8 cellular contexts compared by ENCODE assay signal in genomic region chr5:161546463-161547301, GRCh38. TPM values are rescaled to one million over a fixed set of nuclear protein-coding genes. Genes with fewer than 3 reads are reported as not detected.
DNase-seq lines count a peak whose midpoint lies in the region; ATAC-seq and TF ChIP-seq lines count a peak whose summit lies in the region.

TSS of gene GABRB2 (minus strand) at chr5:161546725. CDS start at chr5:161546643, 82 bp downstream.

- peak within 1 kb of the TSS; percentile 54 for H3K4me3 ChIP-seq in AG10803 (ENCODE audit: low read length)
- H3K4me3 ChIP-seq in ascending aorta: peak within 1 kb of the TSS; percentile 53 to 57

- H3K27me3 ChIP-seq in ascending aorta: no peaks in the 10 kb centered on the region

- in situ Hi-C loops in GM13977 (cut with MboI; ENCODE audit: low pct_unique_long_range_greater_than_20kb, low sequenced_read_pairs, unreplicated experiment): no loop called here

- intact Hi-C loops in ascending aorta (cut with DNase I): no loop called here

- no peak within 1 kb of the TSS for H3K27ac ChIP-seq in ascending aorta

- peak; percentile 5 for DNase-seq in AG10803 (ENCODE audit: low read depth)
- peak; percentile 62 for DNase-seq in GM13977 (ENCODE audit: low spot score)
- DNase-seq in NCI-H460 (ENCODE audit: extremely low read depth, low read depth): peak; percentile 15
- no peak for DNase-seq in ascending aorta (ENCODE audit: low spot score in 2 of 2)
- peak in 39 of 51 donors; percentile 3 to 85 (median 42) for DNase-seq in hypothalamus (lab: John Stamatoyannopoulos, UW)
- peak; percentile 79 for DNase-seq in putamen (ENCODE audit: low spot score)
- DNase-seq in cortex of kidney (lab: John Stamatoyannopoulos, UW): no peak

- peak; percentile 72 for ATAC-seq in HG02852 (IDR thresholded peaks at IDR 0.05; ENCODE audit: unreplicated experiment)

- TF ChIP-seq CTCF in AG10803 (conservative IDR thresholded peaks at IDR 0.05; ENCODE audit: low read length) (no peak), GM13977 (IDR thresholded peaks at IDR 0.05; ENCODE audit: extremely low read depth, insufficient read depth, missing control alignments) (no peak), ascending aorta (IDR thresholded peaks at IDR 0.05) (no peak)

- H3K9me3 ChIP-seq in ascending aorta: no peaks in the 10 kb centered on the region

- no peaks in the 10 kb centered on the region for H3K36me3 ChIP-seq in ascending aorta

- H3K4me1 ChIP-seq in ascending aorta: no peaks in the 10 kb centered on the region

RNA-seq across cellular contexts. Expression of gene GABRB2, which starts in this region (rescaled TPM):
- not detected in 2 replicates for total RNA-seq in NCI-H460 (2014; rRNA removed; shearing (Covaris generic))
- not detected in 2 replicates for polyA plus RNA-seq in NCI-H460 (2014; cell fraction: nucleus; rRNA removed)
- 0.21 TPM for total RNA-seq in ascending aorta

Comparison
In these comparisons a context has a peak if more than half of its experiments do, and no peak if none do; other contexts are left out.
1. Peak in DNase-seq in NCI-H460; RNA of the gene not detected or under 1 TPM.
2. DNase-seq: peak in AG10803 (single experiment), GM13977 (single experiment), hypothalamus (39 of 51) and putamen (single experiment); none in ascending aorta (0 of 2) and cortex of kidney (single experiment).